In the genomic region with DNA sequence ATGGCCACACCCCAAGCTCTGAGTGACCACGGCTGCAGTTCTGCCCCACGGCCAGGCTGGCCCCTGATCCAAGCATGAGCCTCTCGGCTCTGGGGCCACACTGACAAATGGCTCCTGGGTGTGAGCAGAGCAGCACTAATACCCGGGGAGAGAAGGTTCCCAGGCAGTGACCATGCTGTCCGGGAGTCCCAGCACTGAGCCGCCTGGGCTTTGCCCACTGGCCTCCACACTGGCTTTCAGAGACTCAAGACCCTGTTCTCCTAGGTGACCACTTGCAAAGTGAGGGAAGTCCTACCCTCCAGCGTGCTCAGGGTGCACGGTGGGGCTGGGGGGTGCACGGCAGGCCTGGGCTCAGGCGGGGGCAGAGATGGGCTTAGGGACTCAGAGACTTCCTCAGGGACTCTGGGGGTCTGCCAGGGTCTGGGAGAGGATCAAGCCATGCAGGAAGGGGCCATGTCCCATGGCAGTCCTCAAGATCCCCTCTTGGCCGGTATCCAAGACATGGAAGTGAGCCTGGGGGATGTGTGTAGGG, we compare ENCODE assay signal across 29 cellular contexts. TPM values are rescaled to one million over a fixed set of nuclear protein-coding genes. Genes with fewer than 3 reads are reported as not detected.
"Had no signal": no experiment of that assay in that cellular context is flagged by ENCODE, and none has a peak within 500 bp of the region (broad histone marks: within the 10 kb centered on the region; RNA-seq: fewer than 3 reads in every experiment).

No MANE protein-coding gene starts in this region.

- H3K4me1 ChIP-seq: lower lobe of right lung, right atrium auricular region, spleen, thyroid gland, transverse colon, upper lobe of left lung had no signal

- H3K36me3 ChIP-seq: lower lobe of right lung, neural progenitor cell, neutrophil, ovary, right atrium auricular region, spleen, thyroid gland, transverse colon, upper lobe of left lung had no signal

- H3K27ac Mint-ChIP-seq: naive B cell; natural killer cell; nephron progenitor cell; neural progenitor cell; progenitor cell of endocrine pancreas; stimulated activated effector memory CD8-positive, alpha-beta T cell treated with anti-CD3 and anti-CD28 coated beads, Interleukin-12 subunit alpha, Interleukin-12 subunit beta, amount 100 ng/mL, for 72 hours had no signal

- H3K4me2 ChIP-seq: neural progenitor cell had no signal

- H3K9ac ChIP-seq: neural progenitor cell had no signal

- H3K4me1 Mint-ChIP-seq: naive B cell; natural killer cell; nephron progenitor cell; neural progenitor cell; stimulated activated effector memory CD8-positive, alpha-beta T cell treated with anti-CD3 and anti-CD28 coated beads, Interleukin-12 subunit alpha, Interleukin-12 subunit beta, amount 100 ng/mL, for 72 hours; stimulated activated naive CD8-positive, alpha-beta T cell treated with anti-CD3 and anti-CD28 coated beads, Interleukin-15, amount 100 ng/mL, for 72 hours had no signal

- H3K4me3 Mint-ChIP-seq: naive B cell; natural killer cell; nephron progenitor cell; neural progenitor cell; stimulated activated effector memory CD8-positive, alpha-beta T cell treated with anti-CD3 and anti-CD28 coated beads, Interleukin-12 subunit alpha, Interleukin-12 subunit beta, amount 100 ng/mL, for 72 hours; stimulated activated naive CD8-positive, alpha-beta T cell treated with anti-CD3 and anti-CD28 coated beads, Interleukin-15, amount 100 ng/mL, for 72 hours had no signal

- H2AFZ ChIP-seq: neural progenitor cell had no signal

- H3K4me3 ChIP-seq: lower lobe of right lung, neural progenitor cell, ovary, right atrium auricular region, spleen, thyroid gland, transverse colon, upper lobe of left lung had no signal

- H3K27ac ChIP-seq: lower lobe of right lung, neural progenitor cell, neutrophil, ovary, right atrium auricular region, thyroid gland, transverse colon, upper lobe of left lung had no signal

- ATAC-seq: left cardiac atrium; left lobe of liver; left ventricle myocardium superior; lower lobe of right lung; natural killer cell; sciatic nerve; stimulated activated effector memory CD8-positive, alpha-beta T cell treated with anti-CD3 and anti-CD28 coated beads, Interleukin-12 subunit alpha, Interleukin-12 subunit beta, amount 100 ng/mL, for 72 hours; stimulated activated naive CD8-positive, alpha-beta T cell treated with anti-CD3 and anti-CD28 coated beads, Interleukin-15, amount 100 ng/mL, for 72 hours had no signal

- H3K9me3 Mint-ChIP-seq: naive B cell; natural killer cell; nephron progenitor cell; stimulated activated effector memory CD8-positive, alpha-beta T cell treated with anti-CD3 and anti-CD28 coated beads, Interleukin-12 subunit alpha, Interleukin-12 subunit beta, amount 100 ng/mL, for 72 hours; stimulated activated naive CD8-positive, alpha-beta T cell treated with anti-CD3 and anti-CD28 coated beads, Interleukin-15, amount 100 ng/mL, for 72 hours had no signal

- H3K36me3 Mint-ChIP-seq: naive B cell; natural killer cell; neural progenitor cell; stimulated activated effector memory CD8-positive, alpha-beta T cell treated with anti-CD3 and anti-CD28 coated beads, Interleukin-12 subunit alpha, Interleukin-12 subunit beta, amount 100 ng/mL, for 72 hours had no signal

- H3K27me3 ChIP-seq: ovary, right atrium auricular region, thyroid gland, upper lobe of left lung had no signal

- DNase-seq: hippocampal formation; kidney glomerular epithelial cell; left cardiac atrium; left ventricle myocardium superior; lower lobe of right lung; mammary epithelial cell; mesenchymal stem cell; naive B cell; natural killer cell; nephron progenitor cell; occipital lobe; ovary; small intestine; spleen; stimulated activated CD4-positive, alpha-beta T cell treated with anti-CD3 and anti-CD28 coated beads, Interleukin-4, amount 100 ng/mL, for 24 hours; stimulated activated naive CD4-positive, alpha-beta T cell treated with Interleukin-2 at 50 U/mL for 16 hours; stimulated activated naive CD8-positive, alpha-beta T cell treated with anti-CD3 and anti-CD28 coated beads, Interleukin-15, amount 100 ng/mL, for 72 hours; substantia nigra; thyroid gland; transverse colon had no signal

- H3K9me3 ChIP-seq: lower lobe of right lung, neutrophil, ovary, right atrium auricular region, thyroid gland, transverse colon, upper lobe of left lung had no signal

RNA-seq across cellular contexts. Expression of gene ADRA1D, which starts 13.5 kb away (rescaled TPM):
- total RNA-seq: left lobe of liver, natural killer cell, progenitor cell of endocrine pancreas, right atrium auricular region had no signal
- polyA plus RNA-seq: keratinocyte had no signal
